Comparison of ENCODE assay signal across 8 cellular contexts in the genomic region with DNA sequence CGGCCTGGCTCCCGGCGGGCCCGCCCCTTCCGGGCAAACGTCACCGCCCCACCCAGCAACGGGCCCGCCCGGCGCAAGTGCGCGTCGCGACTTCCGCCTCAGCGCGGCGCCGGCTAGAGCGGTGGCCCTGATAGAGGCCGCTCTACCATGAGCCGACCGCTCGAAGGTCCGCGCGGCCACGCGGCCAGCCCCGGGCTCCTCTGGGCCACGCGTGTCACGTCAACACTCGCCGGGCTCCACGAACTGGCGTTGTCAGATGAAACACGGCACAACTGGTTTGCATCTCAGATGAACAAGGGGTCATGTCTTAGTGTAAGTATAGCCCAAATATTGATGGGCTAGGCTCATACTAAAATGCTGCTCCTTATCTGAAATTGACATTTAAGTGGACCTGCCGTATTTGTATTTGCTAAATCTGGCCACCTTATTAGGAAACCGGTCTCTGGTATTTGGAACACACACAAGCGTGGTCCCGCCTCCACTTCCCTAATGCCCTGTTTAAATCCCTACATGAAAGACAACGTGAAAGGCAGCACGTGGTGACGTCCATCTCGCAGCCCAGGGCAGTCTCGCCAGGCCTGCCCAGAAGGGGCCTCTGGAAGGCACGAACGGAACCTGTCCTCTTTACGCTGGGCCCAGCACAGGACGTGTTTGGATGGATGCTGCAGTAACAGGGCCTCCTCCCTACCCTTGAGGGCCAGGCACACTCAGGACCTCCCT. TPM values are rescaled to one million over a fixed set of nuclear protein-coding genes. Genes with fewer than 3 reads are reported as not detected.
DNase-seq lines count a peak whose midpoint lies in the region; ATAC-seq and TF ChIP-seq lines count a peak whose summit lies in the region.

Gene ZNF598, minus strand, starts transcription at position 31 of the 720 bp plus-strand sequence.

- no peaks in the 10 kb centered on the region for H3K27me3 ChIP-seq in lower lobe of right lung (ENCODE audit: low read depth)

- DNase-seq in AG04449 (ENCODE audit: low read depth, low spot score), result no peak
- peak; percentile 55 for DNase-seq in NCI-H524 treated with DMSO at 0.1 percent for 48 hours (lab: John Stamatoyannopoulos, UW)
- peak; percentile 76 to 79 for DNase-seq in activated CD4-positive, alpha-beta T cell treated with anti-CD3 and anti-CD28 coated beads, Interleukin-2, amount 50 U/mL, for 48 hours
- peak; percentile 88 for DNase-seq in ecto neural progenitor cell (ENCODE audit: low spot score)
- peak; percentile 88 for DNase-seq in lower lobe of right lung
- peak; percentile 72 to 73 for DNase-seq in stimulated activated CD4-positive, alpha-beta T cell treated with anti-CD3 and anti-CD28 coated beads, Interleukin-4, amount 100 ng/mL, for 48 hours (ENCODE audit: low read depth in 2 of 2)

- no peak for TF ChIP-seq CTCF in AG04449 (IDR thresholded peaks at IDR 0.05; ENCODE audit: insufficient read depth, low read length, missing control alignments)
- TF ChIP-seq CTCF in lower lobe of right lung (IDR thresholded peaks at IDR 0.05), result no peak

- no peaks in the 10 kb centered on the region for H3K36me3 ChIP-seq in lower lobe of right lung

- POLR2A ChIA-PET in AG04449 (lab: Yijun Ruan, JAX), result interaction anchor here (0.6 to 1.2 kb wide), 2 partner anchors 26 to 145 kb away, joined by 3 read pairs; partner anchors contain the start of gene TRAF7

- peak; percentile 90 for ATAC-seq in GM18868 (IDR thresholded peaks at IDR 0.05; ENCODE audit: unreplicated experiment)
- ATAC-seq in HG03175 (IDR thresholded peaks at IDR 0.05; ENCODE audit: unreplicated experiment), result peak; percentile 85
- ATAC-seq in lower lobe of right lung, result peak; percentile 96 to 97

- H3K9me3 ChIP-seq in lower lobe of right lung, result no peaks in the 10 kb centered on the region

- H3K27ac ChIP-seq in lower lobe of right lung, result peak within 1 kb of the TSS; percentile 95

- H3K4me3 ChIP-seq in AG04449 (ENCODE audit: low read depth, low read length) (peak within 1 kb of the TSS; percentile 83), lower lobe of right lung (peak within 1 kb of the TSS; percentile 93)

- CTCF ChIA-PET in AG04449 (lab: Yijun Ruan, JAX), result interaction anchor here (10.6 kb wide), 1 partner anchor 130 kb away, joined by 176 read pairs; the partner anchor contains the start of gene PKD1

- intact Hi-C loops in lower lobe of right lung (cut with DNase I), result no loop called here

- peaks cover 46% of the 10 kb centered on the region for H3K4me1 ChIP-seq in lower lobe of right lung

RNA-seq across cellular contexts. Expression of gene ZNF598, which starts in this region (rescaled TPM):
- 27.2 TPM for total RNA-seq in lower lobe of right lung
